ENCODE assay signal across 39 cellular contexts in the genomic region with DNA sequence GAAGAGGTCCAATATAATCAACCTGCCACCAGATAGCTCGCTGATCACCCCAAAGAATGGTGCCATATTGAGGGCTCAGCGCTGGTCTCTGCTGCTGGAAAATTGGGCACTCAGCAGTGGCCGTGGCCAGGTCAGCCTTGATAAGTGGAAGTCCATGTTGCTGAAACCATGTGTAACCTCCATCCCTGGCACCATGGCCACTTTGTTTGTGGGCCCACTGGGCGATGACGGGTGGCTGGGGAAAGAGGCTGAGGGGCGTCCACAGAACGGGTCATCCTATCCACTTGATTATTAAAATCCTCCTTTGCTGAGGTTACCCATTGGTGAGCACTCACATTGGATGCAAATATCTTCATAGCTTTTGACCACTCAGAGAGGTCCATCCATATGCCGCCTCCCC. TPM values are rescaled to one million over a fixed set of nuclear protein-coding genes. Genes with fewer than 3 reads are reported as not detected.
"Had no signal": no experiment of that assay in that cellular context is flagged by ENCODE, and none has a peak within 500 bp of the region (broad histone marks: within the 10 kb centered on the region; RNA-seq: fewer than 3 reads in every experiment).

No MANE protein-coding gene starts in this region.

- H3K9me3 ChIP-seq: MG63 had no signal

- H3K36me3 ChIP-seq: MG63 had no signal

- DNase-seq: Karpas-422, Kasumi-1, MG63, MM.1S, MV-4-11, NCI-H1048, NCI-H1092, NCI-H1092 treated with DMSO at 0.1 percent for 48 hours, NCI-H1105, NCI-H1105 treated with DMSO at 0.1 percent for 48 hours, NCI-H1417, NCI-H1417 treated with DMSO at 0.1 percent for 48 hours, NCI-H1436, NCI-H1436 treated with DMSO at 0.1 percent for 48 hours, NCI-H146, NCI-H1694, NCI-H1694 treated with DMSO at 0.1 percent for 48 hours, NCI-H187, NCI-H187 treated with DMSO at 0.1 percent for 48 hours, NCI-H1930, NCI-H2029, NCI-H2029 treated with DMSO at 0.1 percent for 48 hours, NCI-H2081, NCI-H2081 treated with DMSO at 0.1 percent for 48 hours, NCI-H2107, NCI-H2171, NCI-H2171 treated with DMSO at 0.1 percent for 48 hours, NCI-H2227 treated with DMSO at 0.1 percent for 48 hours, NCI-H226, NCI-H345, NCI-H446, NCI-H446 treated with DMSO at 0.1 percent for 48 hours, NCI-H510A, NCI-H510A treated with DMSO at 0.1 percent for 48 hours, NCI-H524 had no signal

- H3K4me3 ChIP-seq: MG63 had no signal

- H3K27me3 ChIP-seq: MG63 had no signal

RNA-seq across cellular contexts. Expression of gene F8A2, which starts 7.7 kb away (rescaled TPM):
- total RNA-seq: LHCN-M2, M059J, MCF 10A, NCI-H460 had no signal
